ENCODE assay signal across 17 cellular contexts in the genomic region with DNA sequence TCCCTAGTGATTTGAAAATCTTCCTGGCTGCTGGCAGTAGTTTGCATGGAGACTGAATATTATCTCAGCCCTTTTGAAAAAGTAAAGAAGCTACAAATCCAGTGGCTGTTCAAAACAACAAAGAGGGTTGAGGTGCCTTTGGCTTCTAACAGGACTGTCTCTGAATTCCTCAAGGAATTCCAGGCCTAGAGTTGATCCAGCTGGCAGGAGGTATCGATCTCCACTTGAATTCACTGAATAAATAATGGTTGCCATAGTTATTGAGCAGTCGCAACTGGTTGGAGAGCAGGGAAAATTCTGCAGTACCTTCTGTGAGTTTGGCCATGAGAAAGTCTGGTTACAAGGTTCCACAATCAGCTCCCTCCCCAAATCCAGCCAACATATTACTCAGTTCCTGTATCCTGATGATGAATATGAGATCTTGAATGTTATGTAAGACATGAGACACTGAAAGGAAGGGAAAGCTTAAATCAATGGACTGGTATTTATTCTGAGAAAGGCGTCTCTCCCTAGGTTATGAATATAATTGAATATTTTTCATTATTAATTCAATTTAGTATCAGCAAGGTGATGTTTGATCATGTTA. TPM values are rescaled to one million over a fixed set of nuclear protein-coding genes. Genes with fewer than 3 reads are reported as not detected.
DNase-seq lines count a peak whose midpoint lies in the region; ATAC-seq and TF ChIP-seq lines count a peak whose summit lies in the region.
"Had no signal": no experiment of that assay in that cellular context is flagged by ENCODE, and none has a peak within 500 bp of the region (broad histone marks: within the 10 kb centered on the region; RNA-seq: fewer than 3 reads in every experiment).

No MANE protein-coding gene starts in this region.

- no TSS peak for BruUV-seq in PC-9 (replicated peaks; lab: Mats Ljungman, UMichigan)

- no peak for TF ChIP-seq EP300 in SK-N-SH (IDR thresholded peaks at IDR 0.05; ENCODE audit: borderline replicate concordance in 1 of 2, low read depth in 1 of 2, low read length in 1 of 2)

- intact Hi-C loops in PC-9 (cut with micrococcal nuclease; ENCODE audit: unreplicated experiment): no loop called here

- H3K27me3 Mint-ChIP-seq in chondrocyte (ENCODE audit: low read depth): no peaks in the 10 kb centered on the region
- H3K27me3 Mint-ChIP-seq: memory B cell had no signal

- no peak overlapping the region for H3K27ac Mint-ChIP-seq in chondrocyte (ENCODE audit: unreplicated experiment)
- H3K27ac Mint-ChIP-seq: memory B cell had no signal

- CTCF ChIA-PET in SK-N-SH (lab: Yijun Ruan, JAX) (interaction anchor here (0.5 to 0.6 kb wide), 2 partner anchors 78 to 135 kb away, joined by 3 read pairs; no protein-coding TSS in a partner anchor), PC-9 (lab: Charles Lee) (no interaction called here)

- 78% methylated on average over 3 of the region's 3 CpGs for WGBS in SK-N-SH (ENCODE audit: low lambda C conversion rate)

- H3K27ac ChIP-seq in SK-N-SH (ENCODE audit: low read depth in 2 of 2, low read length in 1 of 2) (peak overlapping the region in 1 of 2 experiments; percentile 59; a peak in 2 of 4 replicates), PC-9 (no peak overlapping the region)
- H3K27ac ChIP-seq: cardiac muscle cell, epithelial cell of prostate, parathyroid adenoma had no signal

- POLR2A ChIA-PET in SK-N-SH (lab: Yijun Ruan, JAX): no interaction called here
- POLR2A ChIA-PET in PC-9 (lab: Charles Lee; ENCODE audit: unreplicated experiment): no interaction called here

- H3K4me1 ChIP-seq in SK-N-SH (ENCODE audit: control insufficient read depth in 1 of 2, insufficient read depth in 2 of 2, low read depth in 1 of 2, low read length in 1 of 2) (peaks cover 0 to 13% of the 10 kb centered on the region in 2 experiments; a peak in 1 of 4 replicates), PC-9 (replicated peaks; ENCODE audit: insufficient read depth) (no peaks in the 10 kb centered on the region)
- H3K4me1 ChIP-seq: parathyroid adenoma had no signal

- H3K9me3 ChIP-seq in SK-N-SH: no peaks in the 10 kb centered on the region
- no peaks in the 10 kb centered on the region for H3K9me3 ChIP-seq in PC-9 (ENCODE audit: insufficient read depth, low read depth)

- no peaks in the 10 kb centered on the region for H4K20me1 ChIP-seq in SK-N-SH (ENCODE audit: insufficient read depth)
- no peaks in the 10 kb centered on the region for H4K20me1 ChIP-seq in PC-9 (ENCODE audit: insufficient read depth)

- H3K9me2 ChIP-seq in SK-N-SH (no peaks in the 10 kb centered on the region), PC-9 (ENCODE audit: insufficient read depth) (peaks cover 3% of the 10 kb centered on the region; the same call in 1 of the 2 replicates)

- DNase-seq in SK-N-SH: no peak
- no peak for DNase-seq in PC-9
- DNase-seq in iPS DF 19.7 (ENCODE audit: low read depth, low spot score): peak; percentile 30
- DNase-seq in chondrocyte (ENCODE audit: low spot score): no peak
- DNase-seq in kidney glomerular epithelial cell (lab: John Stamatoyannopoulos, UW): no peak
- no peak for DNase-seq in C1 segment of cervical spinal cord (lab: John Stamatoyannopoulos, UW)
- no peak for DNase-seq in NCI-H187 treated with DMSO at 0.1 percent for 48 hours (lab: John Stamatoyannopoulos, UW)
- DNase-seq: activated gamma-delta T cell treated with Interleukin-2 at 50 U/mL for 16 hours, AML-193, DND-41, hippocampal formation had no signal

- H3K4me3 Mint-ChIP-seq in chondrocyte (ENCODE audit: unreplicated experiment): no peak overlapping the region
- H3K4me3 Mint-ChIP-seq: memory B cell had no signal

- H3K79me2 ChIP-seq in SK-N-SH (ENCODE audit: insufficient read depth): no peaks in the 10 kb centered on the region
- H3K79me2 ChIP-seq in PC-9 (ENCODE audit: low read depth): no peaks in the 10 kb centered on the region
- H3K79me2 ChIP-seq: parathyroid adenoma had no signal

- H3K27me3 ChIP-seq in SK-N-SH (ENCODE audit: insufficient read depth) (no peaks in the 10 kb centered on the region), PC-9 (ENCODE audit: insufficient read depth, low read depth) (no peaks in the 10 kb centered on the region)
- H3K27me3 ChIP-seq: cardiac muscle cell had no signal

- H3K4me3 ChIP-seq in SK-N-SH (ENCODE audit: low read depth in 2 of 2, low read length in 1 of 2) (no peak overlapping the region), PC-9 (no peak overlapping the region)
- H3K4me3 ChIP-seq: cardiac muscle cell had no signal

- H3K36me3 ChIP-seq in SK-N-SH (replicated peaks in 1 of 2; ENCODE audit: control insufficient read depth in 1 of 2, insufficient read depth in 2 of 2, low read length in 1 of 2): no peaks in the 10 kb centered on the region
- no peaks in the 10 kb centered on the region for H3K36me3 ChIP-seq in PC-9 (ENCODE audit: low read depth)
- H3K36me3 ChIP-seq: cardiac muscle cell had no signal

- H3K4me2 ChIP-seq in SK-N-SH: no peak overlapping the region
- H3K4me2 ChIP-seq in PC-9: no peak overlapping the region

- H3K9me3 Mint-ChIP-seq in chondrocyte (ENCODE audit: low read depth): peaks cover 3% of the 10 kb centered on the region
- H3K9me3 Mint-ChIP-seq: memory B cell had no signal

- TF ChIP-seq RAD21 in SK-N-SH (IDR thresholded peaks at IDR 0.05; ENCODE audit: low read length): no peak

- TF ChIP-seq CTCF in SK-N-SH (IDR thresholded peaks at IDR 0.05) (no peak), PC-9 (conservative IDR thresholded peaks at IDR 0.05) (no peak), chondrocyte (IDR thresholded peaks at IDR 0.05) (no peak)

- H3K9ac ChIP-seq in SK-N-SH: no peak overlapping the region
- H3K9ac ChIP-seq: parathyroid adenoma had no signal

- no peak for ATAC-seq in SK-N-SH treated with all-trans-retinoic acid at 6 μM for 48 hours
- ATAC-seq: Right ventricle myocardium inferior had no signal

- H2AFZ ChIP-seq in SK-N-SH (ENCODE audit: low read depth): peak overlapping the region; percentile 32
- peak overlapping the region; percentile 39; the same call in 1 of the 2 replicates for H2AFZ ChIP-seq in PC-9
- H2AFZ ChIP-seq: parathyroid adenoma had no signal

- H3F3A ChIP-seq in SK-N-SH (replicated peaks; ENCODE audit: insufficient read depth) (no peaks in the 10 kb centered on the region), PC-9 (ENCODE audit: insufficient read depth, low read depth) (no peaks in the 10 kb centered on the region)

- H3K4me1 Mint-ChIP-seq in chondrocyte (ENCODE audit: low read depth): no peaks in the 10 kb centered on the region
- H3K4me1 Mint-ChIP-seq: memory B cell had no signal

- H3K36me3 Mint-ChIP-seq in chondrocyte (ENCODE audit: low read depth): no peaks in the 10 kb centered on the region
- H3K36me3 Mint-ChIP-seq: memory B cell had no signal

TF ChIP-seq in SK-N-SH, 30 proteins besides CTCF, POLR2A, EP300 and RAD21 (continues in another document):
- TF ChIP-seq, protein P1, sequence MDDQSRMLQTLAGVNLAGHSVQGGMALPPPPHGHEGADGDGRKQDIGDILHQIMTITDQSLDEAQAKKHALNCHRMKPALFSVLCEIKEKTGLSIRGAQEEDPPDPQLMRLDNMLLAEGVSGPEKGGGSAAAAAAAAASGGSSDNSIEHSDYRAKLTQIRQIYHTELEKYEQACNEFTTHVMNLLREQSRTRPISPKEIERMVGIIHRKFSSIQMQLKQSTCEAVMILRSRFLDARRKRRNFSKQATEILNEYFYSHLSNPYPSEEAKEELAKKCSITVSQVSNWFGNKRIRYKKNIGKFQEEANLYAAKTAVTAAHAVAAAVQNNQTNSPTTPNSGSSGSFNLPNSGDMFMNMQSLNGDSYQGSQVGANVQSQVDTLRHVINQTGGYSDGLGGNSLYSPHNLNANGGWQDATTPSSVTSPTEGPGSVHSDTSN (IDR thresholded peaks at IDR 0.05): no peak
- TF ChIP-seq, protein P2, sequence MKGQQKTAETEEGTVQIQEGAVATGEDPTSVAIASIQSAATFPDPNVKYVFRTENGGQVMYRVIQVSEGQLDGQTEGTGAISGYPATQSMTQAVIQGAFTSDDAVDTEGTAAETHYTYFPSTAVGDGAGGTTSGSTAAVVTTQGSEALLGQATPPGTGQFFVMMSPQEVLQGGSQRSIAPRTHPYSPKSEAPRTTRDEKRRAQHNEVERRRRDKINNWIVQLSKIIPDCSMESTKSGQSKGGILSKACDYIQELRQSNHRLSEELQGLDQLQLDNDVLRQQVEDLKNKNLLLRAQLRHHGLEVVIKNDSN (IDR thresholded peaks at IDR 0.05; ENCODE audit: borderline replicate concordance, low read depth): no peak

TF ChIP-seq in SK-N-SH treated with all-trans-retinoic acid at 6 μM for 48 hours, 23 proteins besides CTCF, POLR2A, EP300 and RAD21 (continues in another document):
- TF ChIP-seq BACH2 (CRISPR knock-in tag; IDR thresholded peaks at IDR 0.05; ENCODE audit: borderline replicate concordance) (no peak), OSR1 (CRISPR knock-in tag; IDR thresholded peaks at IDR 0.05) (no peak), ISL1 (CRISPR knock-in tag; IDR thresholded peaks at IDR 0.05) (no peak), ZFP3 (CRISPR knock-in tag; IDR thresholded peaks at IDR 0.05) (no peak), PPARA (CRISPR knock-in tag; IDR thresholded peaks at IDR 0.05; ENCODE audit: borderline replicate concordance) (no peak), ARNTL (CRISPR knock-in tag; IDR thresholded peaks at IDR 0.05; ENCODE audit: borderline replicate concordance, low read depth) (no peak), GLIS3 (CRISPR knock-in tag; IDR thresholded peaks at IDR 0.05) (no peak), TCF4 (CRISPR knock-in tag; IDR thresholded peaks at IDR 0.05; ENCODE audit: borderline replicate concordance) (no peak), RARB (CRISPR knock-in tag; IDR thresholded peaks at IDR 0.05) (no peak), ZFP30 (CRISPR knock-in tag; IDR thresholded peaks at IDR 0.05) (no peak)
- TF ChIP-seq, protein P3, sequence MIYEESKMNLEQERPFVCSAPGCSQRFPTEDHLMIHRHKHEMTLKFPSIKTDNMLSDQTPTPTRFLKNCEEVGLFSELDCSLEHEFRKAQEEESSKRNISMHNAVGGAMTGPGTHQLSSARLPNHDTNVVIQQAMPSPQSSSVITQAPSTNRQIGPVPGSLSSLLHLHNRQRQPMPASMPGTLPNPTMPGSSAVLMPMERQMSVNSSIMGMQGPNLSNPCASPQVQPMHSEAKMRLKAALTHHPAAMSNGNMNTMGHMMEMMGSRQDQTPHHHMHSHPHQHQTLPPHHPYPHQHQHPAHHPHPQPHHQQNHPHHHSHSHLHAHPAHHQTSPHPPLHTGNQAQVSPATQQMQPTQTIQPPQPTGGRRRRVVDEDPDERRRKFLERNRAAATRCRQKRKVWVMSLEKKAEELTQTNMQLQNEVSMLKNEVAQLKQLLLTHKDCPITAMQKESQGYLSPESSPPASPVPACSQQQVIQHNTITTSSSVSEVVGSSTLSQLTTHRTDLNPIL (CRISPR knock-in tag; IDR thresholded peaks at IDR 0.05; ENCODE audit: low read depth): no peak

RNA-seq across cellular contexts. Expression of a gene that starts 37.8 kb away (rescaled TPM):
- 1.3 and 2.1 TPM in 2 replicates for polyA plus RNA-seq in SK-N-SH (2012; rRNA removed)
- 0.67 and 1.8 TPM in 2 replicates for polyA plus RNA-seq in SK-N-SH (2012; cell fraction: cytosol; rRNA removed)
- polyA plus RNA-seq in SK-N-SH (2012; cell fraction: nucleus; rRNA removed): 4.7 and 10.7 TPM in 2 replicates
- total RNA-seq in PC-9 (2021) (not detected in 2 replicates), chondrocyte (0.34 to 1.3 TPM (median 1.2 TPM) in 3 replicates)

RNA-seq across cellular contexts. Expression of a gene that starts 47.0 kb away (rescaled TPM):
- polyA plus RNA-seq in SK-N-SH (2012; rRNA removed): 6.1 and 6.9 TPM in 2 replicates
- 7.2 and 8.4 TPM in 2 replicates for polyA plus RNA-seq in SK-N-SH (2012; cell fraction: cytosol; rRNA removed)
- polyA plus RNA-seq in SK-N-SH (2012; cell fraction: nucleus; rRNA removed): 7.8 and 14.1 TPM in 2 replicates
- total RNA-seq in PC-9 (2021): 46.3 and 47.8 TPM in 2 replicates
- 19.4 to 22.5 TPM (median 20.2 TPM) in 3 replicates for total RNA-seq in chondrocyte
